ENCODE assay signal across 12 cellular contexts in the genomic region with DNA sequence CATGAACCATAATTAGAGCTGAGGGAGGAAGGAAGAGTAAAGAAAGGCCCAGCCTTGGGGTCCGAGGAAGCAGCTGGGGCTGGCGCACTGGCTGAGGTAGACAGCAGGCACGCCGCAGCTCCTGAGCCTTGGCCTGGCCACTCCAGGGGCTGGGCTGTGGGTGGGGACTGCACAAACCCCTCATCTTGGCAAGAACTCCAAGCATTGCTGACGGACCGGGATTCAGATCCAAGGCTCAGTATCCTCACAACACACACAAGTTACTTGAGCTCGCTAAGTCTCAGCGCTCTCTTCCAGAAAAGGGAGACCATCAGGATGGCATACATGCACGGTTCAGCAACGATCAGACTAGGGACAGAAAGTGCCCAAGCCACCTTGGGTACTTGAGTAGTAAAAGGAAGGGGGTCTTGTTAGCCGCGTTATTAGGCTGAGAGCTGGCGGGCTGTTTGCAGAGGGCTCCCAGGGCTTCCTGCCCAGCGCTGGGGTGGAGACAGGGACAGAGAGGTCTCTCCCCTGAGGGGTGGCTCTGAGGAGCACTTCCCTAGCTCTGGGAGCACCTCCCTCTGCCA. TPM values are rescaled to one million over a fixed set of nuclear protein-coding genes. Genes with fewer than 3 reads are reported as not detected.
DNase-seq lines count a peak whose midpoint lies in the region; FAIRE-seq and TF ChIP-seq lines count a peak whose summit lies in the region.
"Had no signal": no experiment of that assay in that cellular context is flagged by ENCODE, and none has a peak within 500 bp of the region (broad histone marks: within the 10 kb centered on the region; RNA-seq: fewer than 3 reads in every experiment).

No MANE protein-coding gene starts in this region.

- no peaks in the 10 kb centered on the region for H3K9me3 Mint-ChIP-seq in activated T-helper 2 cell treated with anti-CD3 and anti-CD28 coated beads, Interferon-gamma antibody, Interleukin-2, Interleukin-4, amounts not matched to agents 10 μg/mL and 5 μg/mL and 100 μg/mL, durations not matched to agents 14 hours and 24 hours and 36 hours
- H3K9me3 Mint-ChIP-seq: activated T-cell treated with anti-CD3 and anti-CD28 coated beads, Interleukin-2, amount 50 U/mL, for 4 hours had no signal

- H3K27me3 ChIP-seq in left ventricle myocardium inferior (ENCODE audit: low read depth) (no peaks in the 10 kb centered on the region), rectal smooth muscle tissue (ENCODE audit: control insufficient read depth, insufficient read depth, low read length) (no peaks in the 10 kb centered on the region), brain microvascular endothelial cell (replicated peaks) (no peaks in the 10 kb centered on the region)

- TF ChIP-seq CTCF in AG10803 (conservative IDR thresholded peaks at IDR 0.05; ENCODE audit: low read length) (no peak), left ventricle myocardium inferior (IDR thresholded peaks at IDR 0.05; ENCODE audit: borderline replicate concordance) (no peak), D721Med (IDR thresholded peaks at IDR 0.05; ENCODE audit: insufficient read depth, missing control alignments) (no peak), brain microvascular endothelial cell (IDR thresholded peaks at IDR 0.05; ENCODE audit: low read depth, low read length, missing control alignments) (no peak)

- no peaks in the 10 kb centered on the region for H3K36me3 ChIP-seq in left ventricle myocardium inferior
- no peaks in the 10 kb centered on the region for H3K36me3 ChIP-seq in rectal smooth muscle tissue (ENCODE audit: control insufficient read depth, insufficient read depth, low read length)
- H3K36me3 ChIP-seq in brain microvascular endothelial cell (replicated peaks), result no peaks in the 10 kb centered on the region

- intact Hi-C loops in left ventricle myocardium inferior (cut with micrococcal nuclease), result no loop called here
- intact Hi-C loops in activated T-helper 2 cell treated with anti-CD3 and anti-CD28 coated beads, Interferon-gamma antibody, Interleukin-2, Interleukin-4, amounts not matched to agents 10 μg/mL and 5 μg/mL and 100 μg/mL, durations not matched to agents 14 hours and 24 hours and 36 hours (cut with micrococcal nuclease), result no loop called here

- H3K27ac ChIP-seq in left ventricle myocardium inferior (replicated peaks) (peak overlapping the region; percentile 87), rectal smooth muscle tissue (ENCODE audit: low read depth, low read length) (peak overlapping the region; percentile 85), brain microvascular endothelial cell (no peak overlapping the region)
- H3K27ac ChIP-seq: HL-60 had no signal

- H3K27ac Mint-ChIP-seq in activated T-helper 2 cell treated with anti-CD3 and anti-CD28 coated beads, Interferon-gamma antibody, Interleukin-2, Interleukin-4, amounts not matched to agents 10 μg/mL and 5 μg/mL and 100 μg/mL, durations not matched to agents 14 hours and 24 hours and 36 hours, result no peak overlapping the region

- no peak overlapping the region for H3K9ac ChIP-seq in rectal smooth muscle tissue (ENCODE audit: low read length)

- peaks cover 5% of the 10 kb centered on the region for H3K4me1 Mint-ChIP-seq in activated T-helper 2 cell treated with anti-CD3 and anti-CD28 coated beads, Interferon-gamma antibody, Interleukin-2, Interleukin-4, amounts not matched to agents 10 μg/mL and 5 μg/mL and 100 μg/mL, durations not matched to agents 14 hours and 24 hours and 36 hours (ENCODE audit: low read depth)

- FAIRE-seq in D721Med (lab: Jason Lieb, UNC), result no peak
- FAIRE-seq: GM12892 had no signal

- peaks cover 30% of the 10 kb centered on the region for H3K27me3 Mint-ChIP-seq in activated T-helper 2 cell treated with anti-CD3 and anti-CD28 coated beads, Interferon-gamma antibody, Interleukin-2, Interleukin-4, amounts not matched to agents 10 μg/mL and 5 μg/mL and 100 μg/mL, durations not matched to agents 14 hours and 24 hours and 36 hours (ENCODE audit: low read depth)

- H3K4me3 ChIP-seq in AG10803 (ENCODE audit: low read length) (peak overlapping the region; percentile 38; the same call in 1 of the 2 replicates), left ventricle myocardium inferior (peak overlapping the region; percentile 49), rectal smooth muscle tissue (ENCODE audit: low read length) (peak overlapping the region; percentile 44), brain microvascular endothelial cell (ENCODE audit: low read depth, low read length) (no peak overlapping the region)

- no peak for DNase-seq in AG10803 (ENCODE audit: low read depth)
- peak; percentile 63 for DNase-seq in SKM-1 (lab: John Stamatoyannopoulos, UW; ENCODE audit: unreplicated experiment)
- peak; percentile 64 for DNase-seq in left ventricle myocardium inferior
- no peak for DNase-seq in DMS153 (lab: John Stamatoyannopoulos, UW)
- DNase-seq in activated T-helper 2 cell treated with anti-CD3 and anti-CD28 coated beads, Interferon-gamma antibody, Interleukin-2, Interleukin-4, amounts not matched to agents 10 μg/mL and 5 μg/mL and 100 μg/mL, durations not matched to agents 14 hours and 24 hours and 36 hours (ENCODE audit: low spot score), result no peak
- DNase-seq in D721Med (ENCODE audit: insufficient read length, low spot score), result no peak
- DNase-seq in brain microvascular endothelial cell, result no peak
- DNase-seq: activated T-cell treated with anti-CD3 and anti-CD28 coated beads, Interleukin-2, amount 50 U/mL, for 4 hours; effector CD4-positive, alpha-beta T cell had no signal

- no peaks in the 10 kb centered on the region for H3K9me3 ChIP-seq in left ventricle myocardium inferior (replicated peaks)

- H3K4me3 Mint-ChIP-seq in activated T-helper 2 cell treated with anti-CD3 and anti-CD28 coated beads, Interferon-gamma antibody, Interleukin-2, Interleukin-4, amounts not matched to agents 10 μg/mL and 5 μg/mL and 100 μg/mL, durations not matched to agents 14 hours and 24 hours and 36 hours (ENCODE audit: low read depth), result no peak overlapping the region
- H3K4me3 Mint-ChIP-seq: activated T-cell treated with anti-CD3 and anti-CD28 coated beads, Interleukin-2, amount 50 U/mL, for 4 hours had no signal

- no peaks in the 10 kb centered on the region for H3K36me3 Mint-ChIP-seq in activated T-helper 2 cell treated with anti-CD3 and anti-CD28 coated beads, Interferon-gamma antibody, Interleukin-2, Interleukin-4, amounts not matched to agents 10 μg/mL and 5 μg/mL and 100 μg/mL, durations not matched to agents 14 hours and 24 hours and 36 hours (ENCODE audit: low read depth)

- in situ Hi-C loops in brain microvascular endothelial cell (cut with HindIII; ENCODE audit: low pct_ligation_motif_present, low sequenced_read_pairs), result no loop called here

- H3K4me1 ChIP-seq in left ventricle myocardium inferior (peaks cover 82% of the 10 kb centered on the region), rectal smooth muscle tissue (ENCODE audit: control insufficient read depth, insufficient read depth, low read length) (peaks cover 31% of the 10 kb centered on the region)

RNA-seq across cellular contexts. Expression of gene TNS3, which starts 4.5 kb away (rescaled TPM):
- total RNA-seq in left ventricle myocardium inferior, result 40.6 TPM
- total RNA-seq in activated T-helper 2 cell treated with anti-CD3 and anti-CD28 coated beads, Interferon-gamma antibody, Interleukin-2, Interleukin-4, amounts not matched to agents 10 μg/mL and 5 μg/mL and 100 μg/mL, durations not matched to agents 14 hours and 24 hours and 36 hours, result 5.3 and 8.5 TPM in 2 replicates

Comparison
In these comparisons a context has a peak if more than half of its experiments do, and no peak if none do; other contexts are left out.
1. DNase-seq: peak in SKM-1 (single experiment) and left ventricle myocardium inferior (single experiment); none in AG10803 (single experiment), DMS153 (single experiment), activated T-helper 2 cell treated with anti-CD3 and anti-CD28 coated beads, Interferon-gamma antibody, Interleukin-2, Interleukin-4, amounts not matched to agents 10 μg/mL and 5 μg/mL and 100 μg/mL, durations not matched to agents 14 hours and 24 hours and 36 hours (single experiment), D721Med (single experiment) and brain microvascular endothelial cell (single experiment).